1 cellular context compared by ENCODE assay signal in genomic region chr16:57995721-57996405, GRCh38.
TF ChIP-seq lines count a peak whose summit lies in the region.

No MANE protein-coding gene starts in this region.

TF ChIP-seq in K562, 482 proteins besides CTCF, POLR2A, EP300 and RAD21:
- TF ChIP-seq POLR2G (IDR thresholded peaks at IDR 0.05; ENCODE audit: low read depth, low read length) (peak; percentile 7; the same call in 1 of the 2 replicates), JUND (IDR thresholded peaks at IDR 0.05; ENCODE audit: borderline replicate concordance, low read depth, low read length) (no peak), JUND (tag; IDR thresholded peaks at IDR 0.05; ENCODE audit: borderline replicate concordance, low read depth, low read length) (no peak)
